In the genomic region with DNA sequence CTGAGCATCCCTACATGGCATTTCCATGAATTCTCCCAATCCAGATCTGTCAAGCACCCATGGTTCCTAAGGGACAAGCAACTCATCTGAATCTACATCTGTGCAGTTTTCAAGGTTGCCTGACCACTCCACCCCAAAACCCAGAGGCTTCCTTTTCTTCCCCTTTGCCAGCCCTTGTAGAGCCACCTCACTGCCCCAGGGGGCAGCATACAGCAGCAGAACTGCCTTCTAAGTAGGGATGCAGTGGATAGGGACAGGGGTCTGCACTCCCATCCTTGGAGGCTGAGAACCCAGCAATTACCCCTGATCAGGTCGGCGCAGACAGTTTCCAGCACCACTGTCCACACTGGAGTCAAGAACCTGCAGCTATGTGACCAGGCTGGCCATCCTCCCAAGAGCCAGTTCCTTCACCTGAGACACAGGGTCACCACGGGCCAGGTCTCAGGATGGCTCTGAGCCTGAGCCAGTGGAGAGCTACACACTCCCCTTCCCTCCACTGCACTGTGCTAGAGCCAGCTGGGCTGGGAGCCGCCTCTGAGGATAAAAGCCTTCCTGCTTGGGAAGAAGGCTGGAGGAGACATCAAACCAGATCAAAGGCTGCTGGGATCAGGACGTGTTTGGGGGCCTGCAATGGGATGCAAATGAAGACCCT, we compare ENCODE assay signal across 11 cellular contexts.
DNase-seq lines count a peak whose midpoint lies in the region; FAIRE-seq and TF ChIP-seq lines count a peak whose summit lies in the region.
"Had no signal": no experiment of that assay in that cellular context is flagged by ENCODE, and none has a peak within 500 bp of the region (broad histone marks: within the 10 kb centered on the region; RNA-seq: fewer than 3 reads in every experiment).

No MANE protein-coding gene starts in this region.

- no peaks in the 10 kb centered on the region for H3K79me2 ChIP-seq in keratinocyte (ENCODE audit: control insufficient read depth, insufficient read depth, low read length)

- intact Hi-C loops in CD14-positive monocyte (cut with micrococcal nuclease): no loop called here

- H3K27me3 Mint-ChIP-seq in CD14-positive monocyte (ENCODE audit: low read depth in 3 of 3): peaks cover 2 to 14% (median 8%) of the 10 kb centered on the region in 3 donors

- no peak overlapping the region for H3K27ac Mint-ChIP-seq in CD14-positive monocyte

- no peaks in the 10 kb centered on the region for H3K9me1 ChIP-seq in keratinocyte (ENCODE audit: control insufficient read depth, extremely low read depth, insufficient read depth, low read length)

- H3K4me1 ChIP-seq in HEK293 (ENCODE audit: control insufficient read depth, insufficient read depth, low read length): no peaks in the 10 kb centered on the region
- no peaks in the 10 kb centered on the region for H3K4me1 ChIP-seq in keratinocyte (ENCODE audit: control insufficient read depth, extremely low read depth, insufficient read depth, low read length)

- TF ChIP-seq CTCF in CD14-positive monocyte (IDR thresholded peaks at IDR 0.05) (peak; percentile 8), HEK293 (tag by site-specific recombination; IDR thresholded peaks at IDR 0.05) (peak; percentile 60), WERI-Rb-1 (IDR thresholded peaks at IDR 0.05; ENCODE audit: low read depth, low read length) (peak; percentile 70), keratinocyte (optimal IDR thresholded peaks at IDR 0.05 in 1 of 3, IDR thresholded peaks at IDR 0.05 in 1 of 3, conservative IDR thresholded peaks at IDR 0.05 in 1 of 3; ENCODE audit: extremely low read depth in 1 of 3, insufficient read depth in 2 of 3, low read length in 3 of 3) (peak; percentile 33 to 58 (median 42))

- FAIRE-seq in keratinocyte (lab: Jason Lieb, UNC): no peak

- dilution Hi-C loops in keratinocyte (cut with MboI; ENCODE audit: extremely low pct_ligation_motif_present, low sequenced_read_pairs): no loop called here

- no peaks in the 10 kb centered on the region for H3K36me3 Mint-ChIP-seq in CD14-positive monocyte

- H2AFZ ChIP-seq in keratinocyte (ENCODE audit: control insufficient read depth, low read length): no peak overlapping the region

- H3K36me3 ChIP-seq in HEK293 (ENCODE audit: control insufficient read depth in 2 of 2, insufficient read depth in 1 of 2, low read length in 2 of 2): no peaks in the 10 kb centered on the region
- H3K36me3 ChIP-seq in WERI-Rb-1: no peaks in the 10 kb centered on the region
- no peaks in the 10 kb centered on the region for H3K36me3 ChIP-seq in keratinocyte (ENCODE audit: control insufficient read depth in 2 of 2, extremely low read depth in 1 of 2, insufficient read depth in 2 of 2, low read length in 2 of 2)

- H3K9me3 Mint-ChIP-seq in CD14-positive monocyte: peaks cover 0 to 4% (median 0%) of the 10 kb centered on the region in 7 donors

- H3K9ac ChIP-seq in keratinocyte (ENCODE audit: control insufficient read depth, extremely low read depth, insufficient read depth, low read length): no peak overlapping the region

- peak overlapping the region in 1 of 2 donors; percentile 12 for H3K4me3 Mint-ChIP-seq in CD14-positive monocyte

- H3K4me1 Mint-ChIP-seq in CD14-positive monocyte: no peaks in the 10 kb centered on the region

- no peak overlapping the region for H3K27ac ChIP-seq in HEK293 (ENCODE audit: extremely low read depth, low read depth, low read length)
- no peak overlapping the region for H3K27ac ChIP-seq in WERI-Rb-1
- no peak overlapping the region for H3K27ac ChIP-seq in keratinocyte (ENCODE audit: control insufficient read depth, insufficient read depth, low read length)
- H3K27ac ChIP-seq: epithelial cell of prostate had no signal

- no peak overlapping the region for H3K4me2 ChIP-seq in keratinocyte (ENCODE audit: control insufficient read depth, extremely low read depth, insufficient read depth, low read depth, low read length)

- no peak overlapping the region for H3K4me3 ChIP-seq in HEK293 (ENCODE audit: low read depth, low read length)
- no peak overlapping the region for H3K4me3 ChIP-seq in WERI-Rb-1 (ENCODE audit: low read depth, low read length)
- no peak overlapping the region for H3K4me3 ChIP-seq in keratinocyte (ENCODE audit: control insufficient read depth in 2 of 3, extremely low read depth in 1 of 3, insufficient read depth in 2 of 3, low read depth in 1 of 3, low read length in 3 of 3)

- H4K20me1 ChIP-seq in keratinocyte (ENCODE audit: control insufficient read depth, extremely low read depth, insufficient read depth, low read length): peaks cover 4% of the 10 kb centered on the region

- POLR2A ChIA-PET in HEK293 (lab: Yijun Ruan, JAX): no interaction called here

- CTCF ChIA-PET in HEK293 (lab: Yijun Ruan, JAX): interaction anchor here (0.5 to 1.0 kb wide), 3 partner anchors 11 to 300 kb away, joined by 3 to 4 read pairs (median 3); no protein-coding TSS in a partner anchor

- no peaks in the 10 kb centered on the region for H3K9me3 ChIP-seq in HEK293 (ENCODE audit: control insufficient read depth, insufficient read depth, low read depth, low read length)
- H3K9me3 ChIP-seq in WERI-Rb-1 (ENCODE audit: severe bottlenecking): no peaks in the 10 kb centered on the region
- no peaks in the 10 kb centered on the region for H3K9me3 ChIP-seq in keratinocyte (ENCODE audit: control insufficient read depth, low read depth, low read length)

- H3K27me3 ChIP-seq in WERI-Rb-1 (ENCODE audit: insufficient read depth, low read depth, severe bottlenecking): no peaks in the 10 kb centered on the region
- H3K27me3 ChIP-seq in keratinocyte (ENCODE audit: control insufficient read depth, extremely low read depth, insufficient read depth, low read length): peaks cover 14% of the 10 kb centered on the region

- DNase-seq in CD14-positive monocyte (ENCODE audit: low spot score): no peak
- DNase-seq in WERI-Rb-1: no peak
- DNase-seq in keratinocyte (ENCODE audit: low read depth, low spot score): no peak
- no peak for DNase-seq in OCI-M2 (lab: John Stamatoyannopoulos, UW; ENCODE audit: unreplicated experiment)
- DNase-seq in NCI-H187 (lab: John Stamatoyannopoulos, UW): no peak
- DNase-seq in NCI-H510A treated with DMSO at 0.1 percent for 48 hours (lab: John Stamatoyannopoulos, UW): no peak
- DNase-seq in activated T-cell treated with anti-CD3 and anti-CD28 coated beads for 4 hours: no peak
- DNase-seq: activated gamma-delta T cell treated with Interleukin-2 at 50 U/mL for 16 hours, left ventricle myocardium superior had no signal

TF ChIP-seq in HEK293, 187 proteins besides CTCF, POLR2A, EP300 and RAD21:
- no peak for TF ChIP-seq ZNF324 (tag by site-specific recombination; IDR thresholded peaks at IDR 0.05)
- TF ChIP-seq, protein P1, sequence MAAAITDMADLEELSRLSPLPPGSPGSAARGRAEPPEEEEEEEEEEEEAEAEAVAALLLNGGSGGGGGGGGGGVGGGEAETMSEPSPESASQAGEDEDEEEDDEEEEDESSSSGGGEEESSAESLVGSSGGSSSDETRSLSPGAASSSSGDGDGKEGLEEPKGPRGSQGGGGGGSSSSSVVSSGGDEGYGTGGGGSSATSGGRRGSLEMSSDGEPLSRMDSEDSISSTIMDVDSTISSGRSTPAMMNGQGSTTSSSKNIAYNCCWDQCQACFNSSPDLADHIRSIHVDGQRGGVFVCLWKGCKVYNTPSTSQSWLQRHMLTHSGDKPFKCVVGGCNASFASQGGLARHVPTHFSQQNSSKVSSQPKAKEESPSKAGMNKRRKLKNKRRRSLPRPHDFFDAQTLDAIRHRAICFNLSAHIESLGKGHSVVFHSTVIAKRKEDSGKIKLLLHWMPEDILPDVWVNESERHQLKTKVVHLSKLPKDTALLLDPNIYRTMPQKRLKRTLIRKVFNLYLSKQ (tag by site-specific recombination; IDR thresholded peaks at IDR 0.05; ENCODE audit: borderline replicate concordance): no peak
- TF ChIP-seq ZNF747 (tag by site-specific recombination; IDR thresholded peaks at IDR 0.05): no peak
- TF ChIP-seq, protein P2, sequence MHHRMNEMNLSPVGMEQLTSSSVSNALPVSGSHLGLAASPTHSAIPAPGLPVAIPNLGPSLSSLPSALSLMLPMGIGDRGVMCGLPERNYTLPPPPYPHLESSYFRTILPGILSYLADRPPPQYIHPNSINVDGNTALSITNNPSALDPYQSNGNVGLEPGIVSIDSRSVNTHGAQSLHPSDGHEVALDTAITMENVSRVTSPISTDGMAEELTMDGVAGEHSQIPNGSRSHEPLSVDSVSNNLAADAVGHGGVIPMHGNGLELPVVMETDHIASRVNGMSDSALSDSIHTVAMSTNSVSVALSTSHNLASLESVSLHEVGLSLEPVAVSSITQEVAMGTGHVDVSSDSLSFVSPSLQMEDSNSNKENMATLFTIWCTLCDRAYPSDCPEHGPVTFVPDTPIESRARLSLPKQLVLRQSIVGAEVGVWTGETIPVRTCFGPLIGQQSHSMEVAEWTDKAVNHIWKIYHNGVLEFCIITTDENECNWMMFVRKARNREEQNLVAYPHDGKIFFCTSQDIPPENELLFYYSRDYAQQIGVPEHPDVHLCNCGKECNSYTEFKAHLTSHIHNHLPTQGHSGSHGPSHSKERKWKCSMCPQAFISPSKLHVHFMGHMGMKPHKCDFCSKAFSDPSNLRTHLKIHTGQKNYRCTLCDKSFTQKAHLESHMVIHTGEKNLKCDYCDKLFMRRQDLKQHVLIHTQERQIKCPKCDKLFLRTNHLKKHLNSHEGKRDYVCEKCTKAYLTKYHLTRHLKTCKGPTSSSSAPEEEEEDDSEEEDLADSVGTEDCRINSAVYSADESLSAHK (tag by site-specific recombination; IDR thresholded peaks at IDR 0.05): no peak
- TF ChIP-seq OVOL3 (tag by site-specific recombination; IDR thresholded peaks at IDR 0.05): no peak
- no peak for TF ChIP-seq SP3 (tag by site-specific recombination; IDR thresholded peaks at IDR 0.05)

Comparison
In these comparisons a context has a peak if more than half of its experiments do, and no peak if none do; other contexts are left out.
1. CTCF ChIP-seq: peak in every context shown above with its lines; median percentile 70 in WERI-Rb-1; 60 in HEK293; 42 in keratinocyte; 8 in CD14-positive monocyte.